Comparison of ENCODE assay signal across 9 cellular contexts in the genomic region with DNA sequence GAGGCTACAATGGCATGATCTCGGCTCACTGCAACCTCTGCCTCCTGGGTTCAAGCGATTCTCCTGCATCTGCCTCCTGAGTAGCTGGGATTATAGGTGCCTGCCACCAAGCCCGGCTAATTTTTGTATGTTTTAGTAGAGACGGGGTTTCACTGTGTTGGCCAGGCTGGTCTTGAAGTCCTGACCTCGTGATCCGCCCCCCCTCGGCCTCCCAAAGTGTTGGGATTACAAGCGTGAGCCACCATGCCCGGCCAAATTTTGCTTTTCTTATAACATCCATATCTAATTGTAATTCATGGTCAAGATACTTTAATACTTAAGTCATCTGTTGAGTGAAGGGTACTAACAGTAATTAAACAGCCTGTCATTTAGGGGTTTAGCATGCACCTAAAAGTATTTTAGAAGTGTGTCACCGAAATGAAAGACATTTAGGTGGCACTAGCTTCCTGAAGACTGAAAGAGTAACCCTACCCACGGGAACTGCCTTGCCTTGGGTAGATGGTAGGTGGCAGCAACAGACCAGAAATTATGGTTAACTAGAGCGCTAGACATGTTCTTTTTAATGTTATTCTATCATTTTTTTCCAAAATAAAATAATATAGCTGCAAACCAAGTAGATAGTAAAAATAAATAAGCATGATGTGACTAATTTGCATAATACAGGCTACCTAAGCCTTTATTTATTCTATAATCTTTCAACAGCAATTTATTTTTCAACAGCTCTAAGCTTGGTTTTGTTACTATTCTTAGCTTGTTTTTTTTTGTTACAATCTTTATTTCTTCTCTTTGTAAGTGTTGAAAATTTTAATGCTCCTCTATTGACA. TPM values are rescaled to one million over a fixed set of nuclear protein-coding genes. Genes with fewer than 3 reads are reported as not detected.
DNase-seq lines count a peak whose midpoint lies in the region; ATAC-seq and TF ChIP-seq lines count a peak whose summit lies in the region.
"Had no signal": no experiment of that assay in that cellular context is flagged by ENCODE, and none has a peak within 500 bp of the region (broad histone marks: within the 10 kb centered on the region; RNA-seq: fewer than 3 reads in every experiment).

No MANE protein-coding gene starts in this region.

- no peaks in the 10 kb centered on the region for H3K36me3 ChIP-seq in neural progenitor cell

- no peak overlapping the region for H3K4me2 ChIP-seq in neural progenitor cell

- no peaks in the 10 kb centered on the region for H3K27me3 ChIP-seq in neural progenitor cell

- no peak overlapping the region for H2AFZ ChIP-seq in neural progenitor cell (replicated peaks)

- peak; percentile 11 for DNase-seq in AG09309 (ENCODE audit: low read depth)
- DNase-seq in NCI-H748 treated with DMSO at 0.1 percent for 48 hours (lab: John Stamatoyannopoulos, UW): peak; percentile 18
- peak; percentile 28 for DNase-seq in activated T-cell treated with anti-CD3 and anti-CD28 coated beads, Interleukin-2, amount 50 U/mL, for 1 hour
- peak; percentile 72 for DNase-seq in fibroblast of peridontal ligament (ENCODE audit: extremely low read depth)
- peak; percentile 67 for DNase-seq in neural progenitor cell (ENCODE audit: low spot score)

- H3K79me2 ChIP-seq in neural progenitor cell (ENCODE audit: low read depth): no peaks in the 10 kb centered on the region

- no peaks in the 10 kb centered on the region for H4K20me1 ChIP-seq in neural progenitor cell (ENCODE audit: low read depth)

- no peaks in the 10 kb centered on the region for H3K36me3 Mint-ChIP-seq in neural progenitor cell
- H3K36me3 Mint-ChIP-seq: natural killer cell treated with Interleukin-12 subunit alpha and Interleukin-12 subunit beta and Interleukin-15 and Interleukin-18, amount 100 ng/mL, for 72 hours had no signal

- peaks cover 12% of the 10 kb centered on the region for H3K4me1 Mint-ChIP-seq in neural progenitor cell

- peak; percentile 62 for ATAC-seq in HG03045 (IDR thresholded peaks at IDR 0.05; ENCODE audit: unreplicated experiment)
- no peak for ATAC-seq in GM21737 (IDR thresholded peaks at IDR 0.05; ENCODE audit: unreplicated experiment)

- H3K9me3 Mint-ChIP-seq in neural progenitor cell: no peaks in the 10 kb centered on the region
- H3K9me3 Mint-ChIP-seq: natural killer cell treated with Interleukin-12 subunit alpha and Interleukin-12 subunit beta and Interleukin-15 and Interleukin-18, amount 100 ng/mL, for 72 hours had no signal

- H3K27ac ChIP-seq in neural progenitor cell: no peak overlapping the region

- H3K4me3 ChIP-seq in AG09309 (ENCODE audit: control insufficient read depth, low read depth, low read length) (no peak overlapping the region), GM12875 (ENCODE audit: low read depth, low read length) (no peak overlapping the region), neural progenitor cell (no peak overlapping the region)

- no peak overlapping the region for H3K27ac Mint-ChIP-seq in neural progenitor cell
- H3K27ac Mint-ChIP-seq: natural killer cell treated with Interleukin-12 subunit alpha and Interleukin-12 subunit beta and Interleukin-15 and Interleukin-18, amount 100 ng/mL, for 72 hours had no signal

- H3K27me3 Mint-ChIP-seq in neural progenitor cell (ENCODE audit: insufficient read depth, low read depth): no peaks in the 10 kb centered on the region

- no peaks in the 10 kb centered on the region for H3F3A ChIP-seq in neural progenitor cell (ENCODE audit: low read depth)

- H3K4me1 ChIP-seq in neural progenitor cell: no peaks in the 10 kb centered on the region

- H3K9me3 ChIP-seq in neural progenitor cell (ENCODE audit: low read depth): no peaks in the 10 kb centered on the region

- H3K4me3 Mint-ChIP-seq in neural progenitor cell: no peak overlapping the region
- H3K4me3 Mint-ChIP-seq: natural killer cell treated with Interleukin-12 subunit alpha and Interleukin-12 subunit beta and Interleukin-15 and Interleukin-18, amount 100 ng/mL, for 72 hours had no signal

- H3K9ac ChIP-seq in neural progenitor cell: no peak overlapping the region

- TF ChIP-seq CTCF in AG09309 (IDR thresholded peaks at IDR 0.05; ENCODE audit: control insufficient read depth, insufficient read depth, low read depth, low read length, missing control alignments) (peak; percentile 78), GM12875 (IDR thresholded peaks at IDR 0.05; ENCODE audit: borderline replicate concordance, insufficient read depth, low read depth, low read length) (peak; percentile 56; the same call in 1 of the 2 replicates), neural progenitor cell (IDR thresholded peaks at IDR 0.05) (peak; percentile 82)

RNA-seq across cellular contexts. Expression of gene ACYP2, which starts 8.6 kb away (rescaled TPM):
- 9.7 and 10.4 TPM in 2 replicates for total RNA-seq in neural progenitor cell (ENCODE audit: low replicate concordance)

Comparison
In these comparisons a context has a peak if more than half of its experiments do, and no peak if none do; other contexts are left out.
1. DNase-seq: peak in every context shown above with its lines; median percentile 72 in fibroblast of peridontal ligament; 67 in neural progenitor cell; 28 in activated T-cell treated with anti-CD3 and anti-CD28 coated beads, Interleukin-2, amount 50 U/mL, for 1 hour; 18 in NCI-H748 treated with DMSO at 0.1 percent for 48 hours; 11 in AG09309.